23 cellular contexts compared by ENCODE assay signal in genomic region chr1:45669379-45669778, GRCh38. TPM values are rescaled to one million over a fixed set of nuclear protein-coding genes. Genes with fewer than 3 reads are reported as not detected.
A peak's percentile ranks its signal among the peaks of the same experiment; 100 is the strongest.
DNase-seq lines count a peak whose midpoint lies in the region; ATAC-seq and TF ChIP-seq lines count a peak whose summit lies in the region.
"Had no signal": no experiment of that assay in that cellular context is flagged by ENCODE, and none has a peak within 500 bp of the region (broad histone marks: within the 10 kb centered on the region; RNA-seq: fewer than 3 reads in every experiment).

No MANE protein-coding gene starts in this region.

- no peaks in the 10 kb centered on the region for H3K36me3 Mint-ChIP-seq in chondrocyte (ENCODE audit: low read depth)
- peaks cover 16% of the 10 kb centered on the region for H3K36me3 Mint-ChIP-seq in memory B cell

- DNase-seq in GM04503 (ENCODE audit: low read depth) (peak; percentile 29), chondrocyte (ENCODE audit: low spot score) (no peak), memory B cell (ENCODE audit: low spot score in 2 of 2) (no peak), NCI-H2107 treated with DMSO at 0.1 percent for 48 hours (lab: John Stamatoyannopoulos, UW; ENCODE audit: unreplicated experiment) (no peak)
- DNase-seq: activated CD4-positive, alpha-beta T cell treated with anti-CD3 and anti-CD28 coated beads for 48 hours; activated naive CD4-positive, alpha-beta T cell treated with anti-CD3 and anti-CD28 coated beads, Interleukin-2, amount 10 ng/mL, durations not matched to agents 7 days and 5 days; activated T-cell treated with anti-CD3 and anti-CD28 coated beads, Interleukin-2, amount 50 U/mL, for 72 hours; aorta; caudate nucleus; GDM1; NCI-H1417; NCI-H2107; NCI-H524; SJCRH30; stimulated activated CD4-positive, alpha-beta T cell treated with anti-CD3 and anti-CD28 coated beads, Interleukin-4, amount 100 ng/mL, for 24 hours; tibial artery had no signal

- peaks cover 96% of the 10 kb centered on the region for H3K79me2 ChIP-seq in ACC112 (ENCODE audit: control insufficient read depth, insufficient read depth, low read length, unreplicated experiment)

- H3K4me3 ChIP-seq in ACC112 (ENCODE audit: low read depth, low read length) = no peak overlapping the region
- H3K4me3 ChIP-seq: SJCRH30, tibial artery had no signal

- H3K27me3 Mint-ChIP-seq in chondrocyte (ENCODE audit: low read depth) (no peaks in the 10 kb centered on the region), memory B cell (no peaks in the 10 kb centered on the region)
- H3K27me3 Mint-ChIP-seq: activated naive CD4-positive, alpha-beta T cell treated with anti-CD3 and anti-CD28 coated beads, Interleukin-2, amount 10 ng/mL, durations not matched to agents 7 days and 5 days; stimulated activated naive CD8-positive, alpha-beta T cell treated with anti-CD3 and anti-CD28 coated beads, Interleukin-15, Interleukin-2, amounts not matched to agents 100 ng/mL and 50 ng/mL, for 24 hours had no signal

- H3K27ac ChIP-seq in ACC112 (ENCODE audit: low read depth, low read length) = peak overlapping the region; percentile 52
- H3K27ac ChIP-seq: SJCRH30 had no signal

- H3K4me3 Mint-ChIP-seq in chondrocyte (ENCODE audit: unreplicated experiment) (no peak overlapping the region), memory B cell (no peak overlapping the region)
- H3K4me3 Mint-ChIP-seq: activated naive CD4-positive, alpha-beta T cell treated with anti-CD3 and anti-CD28 coated beads, Interleukin-2, amount 10 ng/mL, durations not matched to agents 7 days and 5 days; activated T-cell treated with anti-CD3 and anti-CD28 coated beads, Interleukin-2, amount 50 U/mL, for 72 hours; CD14-positive monocyte; stimulated activated naive CD8-positive, alpha-beta T cell treated with anti-CD3 and anti-CD28 coated beads, Interleukin-15, Interleukin-2, amounts not matched to agents 100 ng/mL and 50 ng/mL, for 24 hours had no signal

- H3K27ac Mint-ChIP-seq in chondrocyte (ENCODE audit: unreplicated experiment) (peak overlapping the region; percentile 85), memory B cell (peak overlapping the region; percentile 67)
- H3K27ac Mint-ChIP-seq: activated naive CD4-positive, alpha-beta T cell treated with anti-CD3 and anti-CD28 coated beads, Interleukin-2, amount 10 ng/mL, durations not matched to agents 7 days and 5 days; stimulated activated naive CD8-positive, alpha-beta T cell treated with anti-CD3 and anti-CD28 coated beads, Interleukin-15, Interleukin-2, amounts not matched to agents 100 ng/mL and 50 ng/mL, for 24 hours had no signal

- H3K4me1 Mint-ChIP-seq in chondrocyte (ENCODE audit: low read depth) = peaks cover 68% of the 10 kb centered on the region
- peaks cover 38% of the 10 kb centered on the region for H3K4me1 Mint-ChIP-seq in memory B cell

- H3K4me1 ChIP-seq in ACC112 (ENCODE audit: control insufficient read depth, insufficient read depth, low read length, unreplicated experiment) = peaks cover 18% of the 10 kb centered on the region

- H3K9me3 Mint-ChIP-seq in chondrocyte (ENCODE audit: low read depth) (no peaks in the 10 kb centered on the region), memory B cell (no peaks in the 10 kb centered on the region)
- H3K9me3 Mint-ChIP-seq: activated naive CD4-positive, alpha-beta T cell treated with anti-CD3 and anti-CD28 coated beads, Interleukin-2, amount 10 ng/mL, durations not matched to agents 7 days and 5 days; activated T-cell treated with anti-CD3 and anti-CD28 coated beads, Interleukin-2, amount 50 U/mL, for 72 hours; CD14-positive monocyte; stimulated activated naive CD8-positive, alpha-beta T cell treated with anti-CD3 and anti-CD28 coated beads, Interleukin-15, Interleukin-2, amounts not matched to agents 100 ng/mL and 50 ng/mL, for 24 hours had no signal

- ATAC-seq in memory B cell (ENCODE audit: low read depth) (no peak), GM21367 (IDR thresholded peaks at IDR 0.05; ENCODE audit: unreplicated experiment) (no peak), HG02981 (IDR thresholded peaks at IDR 0.05; ENCODE audit: unreplicated experiment) (no peak), HG03159 (IDR thresholded peaks at IDR 0.05; ENCODE audit: unreplicated experiment) (no peak)
- ATAC-seq: HCT116 had no signal

- no peak overlapping the region for H2AFZ ChIP-seq in ACC112 (ENCODE audit: low read length, unreplicated experiment)

- no peaks in the 10 kb centered on the region for H3K27me3 ChIP-seq in ACC112 (ENCODE audit: insufficient read depth, low read length)
- H3K27me3 ChIP-seq: SJCRH30, tibial artery had no signal

- no peaks in the 10 kb centered on the region for H3K36me3 ChIP-seq in ACC112 (ENCODE audit: insufficient read depth, low read length)
- H3K36me3 ChIP-seq: tibial artery had no signal

- TF ChIP-seq CTCF in chondrocyte (IDR thresholded peaks at IDR 0.05) = no peak

RNA-seq across cellular contexts. Expression of gene GPBP1L1, which starts 17.0 kb away (rescaled TPM):
- 82.5 to 85.5 TPM (median 84.0 TPM) in 3 replicates for total RNA-seq in chondrocyte

RNA-seq across cellular contexts. Expression of gene TMEM69, which starts 18.6 kb away (rescaled TPM):
- 11.8 to 17.2 TPM (median 15.1 TPM) in 3 replicates for total RNA-seq in chondrocyte

RNA-seq across cellular contexts. Expression of gene CCDC17, which starts 45.5 kb away (rescaled TPM):
- 0.90 to 2.8 TPM (median 0.90 TPM) in 3 replicates for total RNA-seq in chondrocyte
